Comparison of ENCODE assay signal across 13 cellular contexts in the genomic region with DNA sequence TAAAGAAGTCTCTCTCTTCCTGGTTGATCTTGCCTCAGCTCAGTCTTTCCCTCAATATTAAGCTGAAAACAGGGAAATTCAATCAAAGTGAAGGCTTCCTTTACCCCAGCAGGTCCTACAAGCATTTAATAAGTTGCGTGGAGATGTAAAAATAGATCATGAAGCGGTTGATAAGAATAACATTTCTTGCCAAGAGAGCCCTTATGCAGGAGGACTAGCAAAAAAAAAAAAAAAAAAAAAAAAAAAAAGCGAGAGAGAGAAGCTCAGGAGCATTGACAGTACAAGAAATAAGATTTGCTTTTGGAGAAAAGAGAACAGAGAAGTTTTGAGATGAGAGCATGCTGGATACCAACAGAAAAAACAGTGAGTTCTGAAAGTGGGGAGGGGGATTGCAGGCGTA.
A peak's percentile ranks its signal among the peaks of the same experiment; 100 is the strongest.
DNase-seq lines count a peak whose midpoint lies in the region; ATAC-seq, FAIRE-seq and TF ChIP-seq lines count a peak whose summit lies in the region.
"Had no signal": no experiment of that assay in that cellular context is flagged by ENCODE, and none has a peak within 500 bp of the region (broad histone marks: within the 10 kb centered on the region; RNA-seq: fewer than 3 reads in every experiment).

No MANE protein-coding gene starts in this region.

- peaks cover 3% of the 10 kb centered on the region for H3K27me3 Mint-ChIP-seq in activated naive CD4-positive, alpha-beta T cell treated with anti-CD3 and anti-CD28 coated beads for 36 hours (ENCODE audit: low read depth)

- TF ChIP-seq EP300 in upper lobe of left lung (IDR thresholded peaks at IDR 0.05) = no peak

- WGBS in GM23248 (ENCODE audit: low coverage in 1 of 2, low lambda C conversion rate in 2 of 2, missing lambda C conversion rate in 2 of 2), 2 experiments = 94 to 95% methylated on average over 4 of the region's 4 CpGs
- 82 to 86% methylated on average over 4 of the region's 4 CpGs for WGBS in upper lobe of left lung, 2 donors

- no peak for TF ChIP-seq POLR2A in upper lobe of left lung (IDR thresholded peaks at IDR 0.05)

- H3K4me3 ChIP-seq in GM23248 (no peak overlapping the region), OCI-LY3 (ENCODE audit: low read length) (peak overlapping the region; percentile 45), cardiac muscle cell (no peak overlapping the region), osteoblast (ENCODE audit: insufficient read depth, low read length) (no peak overlapping the region), upper lobe of left lung (no peak overlapping the region)
- H3K4me3 ChIP-seq: A549, Peyer's patch had no signal

- H3K4me1 ChIP-seq in GM23248 (ENCODE audit: insufficient read depth) = peaks cover 26% of the 10 kb centered on the region
- H3K4me1 ChIP-seq in OCI-LY3 (ENCODE audit: low read length) = peaks cover 58% of the 10 kb centered on the region
- H3K4me1 ChIP-seq in cardiac muscle cell (ENCODE audit: low read depth) = peaks cover 45% of the 10 kb centered on the region
- peaks cover 23% of the 10 kb centered on the region for H3K4me1 ChIP-seq in osteoblast (ENCODE audit: insufficient read depth, low read length)
- H3K4me1 ChIP-seq in upper lobe of left lung = peaks cover 0 to 17% (median 5%) of the 10 kb centered on the region in 4 donors

- H3K27ac Mint-ChIP-seq in activated naive CD4-positive, alpha-beta T cell treated with anti-CD3 and anti-CD28 coated beads for 36 hours = no peak overlapping the region
- H3K27ac Mint-ChIP-seq: CD14-positive monocyte had no signal

- in situ Hi-C loops in GM23248 (cut with MboI) = no loop called here

- TF ChIP-seq CTCF in OCI-LY3 (IDR thresholded peaks at IDR 0.05; ENCODE audit: low read depth, low read length) = no peak
- no peak for TF ChIP-seq CTCF in cardiac muscle cell (IDR thresholded peaks at IDR 0.05; ENCODE audit: low read depth, low read length)
- no peak for TF ChIP-seq CTCF in osteoblast (IDR thresholded peaks at IDR 0.05; ENCODE audit: extremely low read depth, low read depth, low read length)
- TF ChIP-seq CTCF in upper lobe of left lung (IDR thresholded peaks at IDR 0.05) = no peak

- peak overlapping the region; percentile 70; the same call in 1 of the 2 replicates for H3K27ac ChIP-seq in GM23248
- H3K27ac ChIP-seq in OCI-LY3 (ENCODE audit: low read length) = peak overlapping the region; percentile 38
- peak overlapping the region; percentile 48 for H3K27ac ChIP-seq in cardiac muscle cell
- no peak overlapping the region for H3K27ac ChIP-seq in osteoblast (ENCODE audit: low read depth, low read length)
- no peak overlapping the region for H3K27ac ChIP-seq in upper lobe of left lung
- H3K27ac ChIP-seq: A549, Peyer's patch had no signal

- intact Hi-C loops in activated naive CD4-positive, alpha-beta T cell treated with anti-CD3 and anti-CD28 coated beads for 36 hours (cut with micrococcal nuclease) = no loop called here

- no peak overlapping the region for H3K4me3 Mint-ChIP-seq in activated naive CD4-positive, alpha-beta T cell treated with anti-CD3 and anti-CD28 coated beads for 36 hours
- H3K4me3 Mint-ChIP-seq: CD14-positive monocyte had no signal

- H3K4me2 ChIP-seq in GM23248 (ENCODE audit: unreplicated experiment) (peak overlapping the region; percentile 71), OCI-LY3 (ENCODE audit: low read length) (peak overlapping the region; percentile 95), osteoblast (ENCODE audit: insufficient read depth, low read length) (peak overlapping the region; percentile 68)
- H3K4me2 ChIP-seq: A549 had no signal

- ATAC-seq in upper lobe of left lung (ENCODE audit: low FRiP score in 2 of 2) = no peak
- ATAC-seq: A549 had no signal

- H3K36me3 ChIP-seq in GM23248 (ENCODE audit: low read depth) (no peaks in the 10 kb centered on the region), OCI-LY3 (replicated peaks; ENCODE audit: low read depth, low read length) (no peaks in the 10 kb centered on the region), cardiac muscle cell (no peaks in the 10 kb centered on the region), osteoblast (ENCODE audit: insufficient read depth, low read length) (no peaks in the 10 kb centered on the region), upper lobe of left lung (no peaks in the 10 kb centered on the region)
- H3K36me3 ChIP-seq: Peyer's patch had no signal

- peaks cover 26% of the 10 kb centered on the region for H3K4me1 Mint-ChIP-seq in activated naive CD4-positive, alpha-beta T cell treated with anti-CD3 and anti-CD28 coated beads for 36 hours (ENCODE audit: low read depth)

- DNase-seq in GM23248 = no peak
- DNase-seq in cardiac muscle cell (ENCODE audit: low read depth in 1 of 2, low spot score in 1 of 2) = no peak
- DNase-seq in osteoblast (ENCODE audit: insufficient read length, low spot score, missing footprints) = no peak
- no peak for DNase-seq in activated naive CD4-positive, alpha-beta T cell treated with anti-CD3 and anti-CD28 coated beads for 36 hours
- no peak for DNase-seq in GM19239 (ENCODE audit: insufficient read length, low spot score)
- no peak for DNase-seq in NK-92 (lab: John Stamatoyannopoulos, UW; ENCODE audit: unreplicated experiment)
- DNase-seq in upper lobe of left lung = no peak
- DNase-seq: IMR-90, Peyer's patch, SIG-M5 had no signal

- H3K9me3 ChIP-seq in GM23248 (ENCODE audit: low read depth) = no peaks in the 10 kb centered on the region
- H3K9me3 ChIP-seq in OCI-LY3 (ENCODE audit: insufficient read depth, low read length) = no peaks in the 10 kb centered on the region
- no peaks in the 10 kb centered on the region for H3K9me3 ChIP-seq in cardiac muscle cell (ENCODE audit: low read depth)
- H3K9me3 ChIP-seq in osteoblast (ENCODE audit: low read depth, low read length) = no peaks in the 10 kb centered on the region
- H3K9me3 ChIP-seq in upper lobe of left lung = no peaks in the 10 kb centered on the region
- H3K9me3 ChIP-seq: A549, Peyer's patch had no signal

- FAIRE-seq in GM19239 (lab: Jason Lieb, UNC) = no peak
- FAIRE-seq: A549 had no signal

- H3K79me2 ChIP-seq in GM23248 (ENCODE audit: insufficient read depth) (no peaks in the 10 kb centered on the region), OCI-LY3 (ENCODE audit: low read length) (no peaks in the 10 kb centered on the region), osteoblast (ENCODE audit: insufficient read depth, low read length) (no peaks in the 10 kb centered on the region)

- H3K9ac ChIP-seq in GM23248 (peak overlapping the region; percentile 65), OCI-LY3 (ENCODE audit: low read length) (peak overlapping the region; percentile 44; the same call in 1 of the 2 replicates)

- H4K20me1 ChIP-seq in GM23248 (ENCODE audit: insufficient read depth) (no peaks in the 10 kb centered on the region), OCI-LY3 (ENCODE audit: insufficient read depth, low read length) (no peaks in the 10 kb centered on the region), osteoblast (ENCODE audit: insufficient read depth, low read length) (no peaks in the 10 kb centered on the region)

- 0 out of 2 replicates have a peak overlapping the region, but pooled peaks have one; percentile 33 for H2AFZ ChIP-seq in GM23248
- H2AFZ ChIP-seq in OCI-LY3 (ENCODE audit: low read depth, low read length) = 0 out of 2 replicates have a peak overlapping the region, but pooled peaks have one; percentile 36
- H2AFZ ChIP-seq in osteoblast (ENCODE audit: low read length) = no peak overlapping the region

- H3K36me3 Mint-ChIP-seq in activated naive CD4-positive, alpha-beta T cell treated with anti-CD3 and anti-CD28 coated beads for 36 hours (ENCODE audit: low read depth) = no peaks in the 10 kb centered on the region

- H3F3A ChIP-seq in GM23248 (ENCODE audit: insufficient read depth) = peaks cover 21% of the 10 kb centered on the region

- H3K9me3 Mint-ChIP-seq in activated naive CD4-positive, alpha-beta T cell treated with anti-CD3 and anti-CD28 coated beads for 36 hours = no peaks in the 10 kb centered on the region
- H3K9me3 Mint-ChIP-seq: CD14-positive monocyte had no signal

- no peaks in the 10 kb centered on the region for H3K9me2 ChIP-seq in GM23248 (ENCODE audit: insufficient read depth)

- H3K27me3 ChIP-seq in GM23248 (replicated peaks; ENCODE audit: insufficient read depth) (no peaks in the 10 kb centered on the region), OCI-LY3 (ENCODE audit: low read depth, low read length) (0 out of 2 replicates have a peak, but pooled peaks cover 6% of the 10 kb centered on the region), cardiac muscle cell (no peaks in the 10 kb centered on the region), osteoblast (ENCODE audit: insufficient read depth, low read length) (no peaks in the 10 kb centered on the region), upper lobe of left lung (peaks cover 0 to 2% (median 0%) of the 10 kb centered on the region in 4 donors)
- H3K27me3 ChIP-seq: Peyer's patch had no signal

- CTCF ChIA-PET in activated naive CD4-positive, alpha-beta T cell treated with anti-CD3 and anti-CD28 coated beads for 36 hours (lab: Charles Lee) = interaction anchor here (0.5 to 1.3 kb wide), 3 partner anchors 127 to 196 kb away, joined by 3 read pairs; no protein-coding TSS in a partner anchor

Comparison
In these comparisons a context has a peak if more than half of its experiments do, and no peak if none do; other contexts are left out.
1. H3K27ac ChIP-seq: peak in GM23248 (single experiment), OCI-LY3 (single experiment) and cardiac muscle cell (single experiment); none in osteoblast (single experiment) and upper lobe of left lung (0 of 4).
2. Peak in every context shown above with its lines, with median percentiles within 50 percentile points of each other: H3K4me2 ChIP-seq.